In genomic region chrX:31170792-31171191, GRCh38 we compare ENCODE assay signal across 21 cellular contexts.
DNase-seq lines count a peak whose midpoint lies in the region; ATAC-seq, FAIRE-seq and TF ChIP-seq lines count a peak whose summit lies in the region.
"Had no signal": no experiment of that assay in that cellular context is flagged by ENCODE, and none has a peak within 500 bp of the region (broad histone marks: within the 10 kb centered on the region; RNA-seq: fewer than 3 reads in every experiment).

No MANE protein-coding gene starts in this region.

- CTCF ChIA-PET in activated B cell treated with CpG ODN at 0.5 μM for 24 hours (lab: Charles Lee) = no interaction called here

- no peaks in the 10 kb centered on the region for H3K9me3 Mint-ChIP-seq in activated B cell treated with CpG ODN at 0.5 μM for 24 hours
- H3K9me3 Mint-ChIP-seq in memory B cell = no peaks in the 10 kb centered on the region
- H3K9me3 Mint-ChIP-seq: CD8-positive, alpha-beta T cell; GM23338 had no signal

- ATAC-seq in activated B cell treated with CpG ODN at 0.5 μM for 24 hours (ENCODE audit: low read depth) (peak; percentile 9), memory B cell (ENCODE audit: low read depth) (peak; percentile 12), esophagus mucosa (no peak)
- ATAC-seq: A549; CD8-positive, alpha-beta T cell; GM23338; HCT116 had no signal

- H3K36me3 Mint-ChIP-seq in activated B cell treated with CpG ODN at 0.5 μM for 24 hours (ENCODE audit: low read depth) = peaks cover 5% of the 10 kb centered on the region
- H3K36me3 Mint-ChIP-seq in memory B cell = peaks cover 2% of the 10 kb centered on the region
- H3K36me3 Mint-ChIP-seq: CD4-positive, CD25-positive, alpha-beta regulatory T cell; CD8-positive, alpha-beta T cell had no signal

- H3K4me3 Mint-ChIP-seq in activated B cell treated with CpG ODN at 0.5 μM for 24 hours (no peak overlapping the region), memory B cell (no peak overlapping the region)
- H3K4me3 Mint-ChIP-seq: CD4-positive, CD25-positive, alpha-beta regulatory T cell; CD8-positive, alpha-beta T cell; GM23338; H9 had no signal

- POLR2A ChIA-PET in activated B cell treated with CpG ODN at 0.5 μM for 24 hours (lab: Charles Lee) = no interaction called here

- DNase-seq in GM19239 (ENCODE audit: insufficient read length, low spot score) = no peak
- no peak for DNase-seq in activated B cell treated with CpG ODN at 0.5 μM for 24 hours
- no peak for DNase-seq in memory B cell (ENCODE audit: low spot score in 2 of 2)
- DNase-seq in AG08395 (ENCODE audit: low spot score) = no peak
- no peak for DNase-seq in substantia nigra (lab: John Stamatoyannopoulos, UW)
- no peak for DNase-seq in erythroblast (lab: John Stamatoyannopoulos, UW)
- DNase-seq: 8988T; ACHN; Caco-2; CD4-positive, CD25-positive, alpha-beta regulatory T cell; CD8-positive, alpha-beta T cell; DMS153; DND-41; H9 had no signal

- no peak overlapping the region for H3K27ac ChIP-seq in substantia nigra (ENCODE audit: low read depth, low read length, poor library complexity, severe bottlenecking)
- H3K27ac ChIP-seq: A549, BLaER1, C4-2B had no signal

- FAIRE-seq in GM19239 (lab: Jason Lieb, UNC) = peak; percentile 74
- FAIRE-seq: A549, G401.6 had no signal

- H3K4me1 Mint-ChIP-seq in activated B cell treated with CpG ODN at 0.5 μM for 24 hours (peaks cover 35% of the 10 kb centered on the region), memory B cell (peaks cover 14% of the 10 kb centered on the region)
- H3K4me1 Mint-ChIP-seq: CD4-positive, CD25-positive, alpha-beta regulatory T cell; H9 had no signal

- H3K27ac Mint-ChIP-seq in activated B cell treated with CpG ODN at 0.5 μM for 24 hours (no peak overlapping the region), memory B cell (no peak overlapping the region)
- H3K27ac Mint-ChIP-seq: CD8-positive, alpha-beta T cell; GM23338; H9 had no signal

- TF ChIP-seq POLR2A in erythroblast (IDR thresholded peaks at IDR 0.05; ENCODE audit: low read length) = no peak

- TF ChIP-seq CTCF in activated B cell treated with CpG ODN at 0.5 μM for 24 hours (IDR thresholded peaks at IDR 0.05) = no peak

- intact Hi-C loops in activated B cell treated with CpG ODN at 0.5 μM for 24 hours (cut with micrococcal nuclease) = no loop called here

- H3K27me3 Mint-ChIP-seq in activated B cell treated with CpG ODN at 0.5 μM for 24 hours (no peaks in the 10 kb centered on the region), memory B cell (no peaks in the 10 kb centered on the region)
- H3K27me3 Mint-ChIP-seq: CD4-positive, CD25-positive, alpha-beta regulatory T cell had no signal
